ENCODE assay signal across 1 cellular context in the genomic region with DNA sequence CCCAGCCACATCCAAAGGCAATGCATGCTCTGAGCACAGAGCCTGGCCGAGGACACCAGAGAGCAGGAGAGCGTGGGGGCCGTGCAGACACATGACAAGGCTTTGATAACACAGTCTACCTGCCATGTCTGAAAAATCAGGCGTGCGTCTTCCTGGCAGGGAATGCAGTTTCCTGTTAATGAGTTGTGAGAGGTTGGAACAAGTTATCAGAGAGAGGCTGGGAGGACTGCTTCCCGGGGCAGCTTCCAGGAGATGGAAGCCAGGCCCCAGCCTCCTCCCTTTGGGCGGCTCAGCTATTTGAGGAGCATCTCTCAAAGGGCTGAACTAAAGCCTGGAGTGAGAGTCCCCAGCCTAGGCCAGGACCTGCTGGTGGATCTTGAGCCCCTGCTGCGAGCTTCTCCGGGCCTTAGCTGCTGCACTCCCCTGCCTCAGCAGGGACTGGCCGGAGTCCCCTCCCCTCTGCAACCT.
TF ChIP-seq lines count a peak whose summit lies in the region.

No MANE protein-coding gene starts in this region.

TF ChIP-seq in H1, 55 proteins besides CTCF, POLR2A, EP300 and RAD21:
- TF ChIP-seq, protein P1, sequence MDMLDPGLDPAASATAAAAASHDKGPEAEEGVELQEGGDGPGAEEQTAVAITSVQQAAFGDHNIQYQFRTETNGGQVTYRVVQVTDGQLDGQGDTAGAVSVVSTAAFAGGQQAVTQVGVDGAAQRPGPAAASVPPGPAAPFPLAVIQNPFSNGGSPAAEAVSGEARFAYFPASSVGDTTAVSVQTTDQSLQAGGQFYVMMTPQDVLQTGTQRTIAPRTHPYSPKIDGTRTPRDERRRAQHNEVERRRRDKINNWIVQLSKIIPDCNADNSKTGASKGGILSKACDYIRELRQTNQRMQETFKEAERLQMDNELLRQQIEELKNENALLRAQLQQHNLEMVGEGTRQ (IDR thresholded peaks at IDR 0.05; ENCODE audit: low read length): no peak
- TF ChIP-seq RBBP5 (IDR thresholded peaks at IDR 0.05; ENCODE audit: borderline replicate concordance, low read depth, low read length): no peak
- no peak for TF ChIP-seq NANOG (IDR thresholded peaks at IDR 0.05; ENCODE audit: insufficient read depth, low read depth, low read length, poor library complexity, severe bottlenecking)
- no peak for TF ChIP-seq CHD2 (IDR thresholded peaks at IDR 0.05; ENCODE audit: low read length)
- TF ChIP-seq SP1 (IDR thresholded peaks at IDR 0.05; ENCODE audit: low read depth, low read length): peak; percentile 93
- TF ChIP-seq TBP (IDR thresholded peaks at IDR 0.05; ENCODE audit: low read depth, low read length): peak; percentile 18; the same call in 1 of the 2 replicates
- TF ChIP-seq HDAC6 (IDR thresholded peaks at IDR 0.05; ENCODE audit: low read depth, low read length): no peak
